Comparison of ENCODE assay signal across 1 cellular context in genomic region chr5:142713151-142713706, GRCh38.
TF ChIP-seq lines count a peak whose summit lies in the region.

No MANE protein-coding gene starts in this region.

TF ChIP-seq in HepG2, 621 proteins besides CTCF, POLR2A, EP300 and RAD21 (continued from another document):
- TF ChIP-seq KDM5B (CRISPR knock-in tag; IDR thresholded peaks at IDR 0.05; ENCODE audit: borderline replicate concordance) (no peak; the same call in 1 of the 2 replicates), FOSL1 (CRISPR knock-in tag; IDR thresholded peaks at IDR 0.05; ENCODE audit: borderline replicate concordance) (no peak), ATF7 (IDR thresholded peaks at IDR 0.05) (no peak), ATF7 (CRISPR knock-in tag; IDR thresholded peaks at IDR 0.05) (no peak), ZFP91 (CRISPR knock-in tag; IDR thresholded peaks at IDR 0.05; ENCODE audit: borderline replicate concordance) (peak; percentile 73; the same call in 1 of the 2 replicates), ZNF235 (CRISPR knock-in tag; IDR thresholded peaks at IDR 0.05; ENCODE audit: borderline replicate concordance) (no peak), ELF1 (CRISPR knock-in tag; IDR thresholded peaks at IDR 0.05) (peak; percentile 42; the same call in 1 of the 2 replicates), ATM (IDR thresholded peaks at IDR 0.05; ENCODE audit: borderline replicate concordance) (no peak), ZBED4 (CRISPR knock-in tag; IDR thresholded peaks at IDR 0.05; ENCODE audit: borderline replicate concordance) (peak; percentile 58; the same call in 1 of the 2 replicates), ZHX1 (CRISPR knock-in tag; IDR thresholded peaks at IDR 0.05; ENCODE audit: low read depth) (no peak), ZNF501 (CRISPR knock-in tag; IDR thresholded peaks at IDR 0.05) (peak; percentile 87), ELF4 (CRISPR knock-in tag; IDR thresholded peaks at IDR 0.05; ENCODE audit: borderline replicate concordance) (no peak), ZNF350 (CRISPR knock-in tag; IDR thresholded peaks at IDR 0.05; ENCODE audit: borderline replicate concordance, low read depth) (peak; percentile 30; the same call in 1 of the 2 replicates), CERS6 (CRISPR knock-in tag; IDR thresholded peaks at IDR 0.05) (no peak), ZNF274 (CRISPR knock-in tag; IDR thresholded peaks at IDR 0.05) (peak; percentile 84), RBFOX2 (IDR thresholded peaks at IDR 0.05; ENCODE audit: low read depth, low read length) (no peak), ZBTB44 (CRISPR knock-in tag; IDR thresholded peaks at IDR 0.05) (no peak), MTF1 (CRISPR knock-in tag; IDR thresholded peaks at IDR 0.05) (no peak), HOXA3 (CRISPR knock-in tag; IDR thresholded peaks at IDR 0.05) (peak; percentile 53; the same call in 1 of the 2 replicates), ZSCAN21 (CRISPR knock-in tag; IDR thresholded peaks at IDR 0.05; ENCODE audit: borderline replicate concordance) (no peak), XRCC5 (optimal IDR thresholded peaks at IDR 0.05; ENCODE audit: low read length) (peak; percentile 93), THAP7 (CRISPR knock-in tag; IDR thresholded peaks at IDR 0.05) (no peak), ZKSCAN1 (IDR thresholded peaks at IDR 0.05; ENCODE audit: low read length) (no peak), AHDC1 (CRISPR knock-in tag; IDR thresholded peaks at IDR 0.05; ENCODE audit: borderline replicate concordance) (peak; percentile 59; the same call in 1 of the 2 replicates), IKZF4 (CRISPR knock-in tag; IDR thresholded peaks at IDR 0.05; ENCODE audit: borderline replicate concordance, low read depth, not compliant biosample characterization) (peak; percentile 74)
TF ChIP-seq in HepG2: peak in this region for 126.
